ENCODE assay signal across 33 cellular contexts in genomic region chr19:20186163-20186562, GRCh38.
"Had no signal": no experiment of that assay in that cellular context is flagged by ENCODE, and none has a peak within 500 bp of the region (broad histone marks: within the 10 kb centered on the region; RNA-seq: fewer than 3 reads in every experiment).

No MANE protein-coding gene starts in this region.

- H3K27me3 ChIP-seq: adrenal gland, body of pancreas, colonic mucosa, esophagus squamous epithelium, heart right ventricle, neutrophil, ovary, sigmoid colon, upper lobe of left lung, vagina had no signal

- H3K4me3 Mint-ChIP-seq: activated naive CD4-positive, alpha-beta T cell treated with anti-CD3 and anti-CD28 coated beads for 36 hours; activated naive CD8-positive, alpha-beta T cell treated with anti-CD3 and anti-CD28 coated beads for 36 hours; mesothelial cell of epicardium; naive B cell; nephron progenitor cell; stimulated activated memory B cell treated with anti-CD40 and anti-IgM and Interleukin-4, amounts not matched to agents 10 μg/mL and 1 μg/mL and 100 μg/mL, for 72 hours; stimulated activated naive CD8-positive, alpha-beta T cell treated with anti-CD3 and anti-CD28 coated beads, Interleukin-15, amount 100 ng/mL, for 72 hours; T-helper 2 cell treated with Interferon-gamma antibody and Interleukin-4, amounts not matched to agents 5 μg/mL and 100 μg/mL, for 36 hours had no signal

- H3K27ac ChIP-seq: adrenal gland, colonic mucosa, epithelial cell of prostate, esophagus squamous epithelium, heart right ventricle, neutrophil, ovary, sigmoid colon, upper lobe of left lung, vagina, VCaP had no signal

- H3K4me2 ChIP-seq: smooth muscle cell had no signal

- H3K4me1 Mint-ChIP-seq: mesothelial cell of epicardium; stimulated activated memory B cell treated with anti-CD40 and anti-IgM and Interleukin-4, amounts not matched to agents 10 μg/mL and 1 μg/mL and 100 μg/mL, for 72 hours; stimulated activated naive CD8-positive, alpha-beta T cell treated with anti-CD3 and anti-CD28 coated beads, Interleukin-15, amount 100 ng/mL, for 72 hours had no signal

- H3K27ac Mint-ChIP-seq: activated naive CD4-positive, alpha-beta T cell treated with anti-CD3 and anti-CD28 coated beads for 36 hours; activated naive CD8-positive, alpha-beta T cell treated with anti-CD3 and anti-CD28 coated beads for 36 hours; mesothelial cell of epicardium; nephron progenitor cell; progenitor cell of endocrine pancreas; stimulated activated memory B cell treated with anti-CD40 and anti-IgM and Interleukin-4, amounts not matched to agents 10 μg/mL and 1 μg/mL and 100 μg/mL, for 72 hours; stimulated activated naive CD8-positive, alpha-beta T cell treated with anti-CD3 and anti-CD28 coated beads, Interleukin-15, amount 100 ng/mL, for 72 hours; T-helper 2 cell treated with Interferon-gamma antibody and Interleukin-4, amounts not matched to agents 5 μg/mL and 100 μg/mL, for 36 hours had no signal

- H3K9me3 ChIP-seq: adrenal gland, colonic mucosa, ovary, sigmoid colon, vagina had no signal

- FAIRE-seq: endometrium had no signal

- ATAC-seq: body of pancreas; heart right ventricle; stimulated activated memory B cell treated with anti-CD40 and anti-IgM and Interleukin-4, amounts not matched to agents 10 μg/mL and 1 μg/mL and 100 μg/mL, for 72 hours; stimulated activated naive CD8-positive, alpha-beta T cell treated with anti-CD3 and anti-CD28 coated beads, Interleukin-15, amount 100 ng/mL, for 72 hours had no signal

- H3K4me1 ChIP-seq: adrenal gland, body of pancreas, colonic mucosa, esophagus squamous epithelium, upper lobe of left lung, vagina had no signal

- H3K27me3 Mint-ChIP-seq: activated naive CD8-positive, alpha-beta T cell treated with anti-CD3 and anti-CD28 coated beads for 36 hours; naive B cell; progenitor cell of endocrine pancreas; stimulated activated memory B cell treated with anti-CD40 and anti-IgM and Interleukin-4, amounts not matched to agents 10 μg/mL and 1 μg/mL and 100 μg/mL, for 72 hours; stimulated activated naive CD8-positive, alpha-beta T cell treated with anti-CD3 and anti-CD28 coated beads, Interleukin-15, amount 100 ng/mL, for 72 hours had no signal

- H3K4me3 ChIP-seq: adrenal gland, body of pancreas, colonic mucosa, esophagus squamous epithelium, heart right ventricle, ovary, sigmoid colon, smooth muscle cell, upper lobe of left lung, vagina had no signal

- H3K36me3 ChIP-seq: adrenal gland, colonic mucosa, ovary had no signal

- DNase-seq: activated CD4-positive, alpha-beta T cell treated with anti-CD3 and anti-CD28 coated beads for 4 hours; activated CD4-positive, alpha-beta T cell treated with anti-CD3 and anti-CD28 coated beads, Interleukin-2, amount 50 U/mL, for 48 hours; activated CD8-positive, alpha-beta memory T cell treated with anti-CD3 and anti-CD28 coated beads for 24 hours; activated effector memory CD4-positive, alpha-beta T cell treated with Interleukin-2 at 50 U/mL for 16 hours; activated naive CD4-positive, alpha-beta T cell treated with anti-CD3 and anti-CD28 coated beads for 36 hours; activated naive CD8-positive, alpha-beta T cell treated with anti-CD3 and anti-CD28 coated beads for 36 hours; adrenal gland; aorta; colonic mucosa; effector CD8-positive, alpha-beta T cell; esophagus squamous epithelium; heart right ventricle; naive B cell; nephron progenitor cell; ovary; sigmoid colon; stimulated activated CD4-positive, alpha-beta T cell treated with anti-CD3 and anti-CD28 coated beads, Interleukin-1b, Interleukin-23, amount 100 ng/mL, for 48 hours; stimulated activated CD4-positive, alpha-beta T cell treated with anti-CD3 and anti-CD28 coated beads, Interleukin-4, amount 100 ng/mL, for 4 hours; stimulated activated CD8-positive, alpha-beta memory T cell treated with anti-CD3 and anti-CD28 coated beads, Interleukin-4, amount 100 ng/mL, for 48 hours; stimulated activated naive CD8-positive, alpha-beta T cell treated with anti-CD3 and anti-CD28 coated beads, Interleukin-15, amount 100 ng/mL, for 72 hours; substantia nigra; upper lobe of left lung had no signal
